Comparison of ENCODE assay signal across 16 cellular contexts in genomic region chr1:8965121-8965820, GRCh38. TPM values are rescaled to one million over a fixed set of nuclear protein-coding genes. Genes with fewer than 3 reads are reported as not detected.
DNase-seq lines count a peak whose midpoint lies in the region; ATAC-seq, FAIRE-seq and TF ChIP-seq lines count a peak whose summit lies in the region.
"Had no signal": no experiment of that assay in that cellular context is flagged by ENCODE, and none has a peak within 500 bp of the region (broad histone marks: within the 10 kb centered on the region; RNA-seq: fewer than 3 reads in every experiment).

No MANE protein-coding gene starts in this region.

- H3K4me3 ChIP-seq in K562: no peak overlapping the region
- H3K4me3 ChIP-seq in stomach: no peak overlapping the region
- H3K4me3 ChIP-seq: colonic mucosa had no signal

- no peaks in the 10 kb centered on the region for H3K27me3 Mint-ChIP-seq in T-helper 17 cell

- H3K27ac ChIP-seq in K562 (ENCODE audit: extremely low read depth, low read depth, low read length) (no peak overlapping the region), stomach (no peak overlapping the region)
- H3K27ac ChIP-seq: colonic mucosa had no signal

- CTCF ChIA-PET in K562 (lab: Yijun Ruan, JAX; ENCODE audit: low intra/inter-chr PET ratio): interaction anchor here (0.6 kb wide), 1 partner anchor 19 kb away, joined by 3 read pairs; no protein-coding TSS in a partner anchor

- peak; percentile 35 for DNase-seq in stimulated activated CD4-positive, alpha-beta T cell treated with anti-CD3 and anti-CD28 coated beads, Interleukin-15, amount 100 ng/mL, for 24 hours
- DNase-seq in stimulated activated CD4-positive, alpha-beta T cell treated with anti-CD3 and anti-CD28 coated beads, Interleukin-1b, Interleukin-23, amount 100 ng/mL, for 48 hours: no peak
- no peak for DNase-seq in T-helper 17 cell
- DNase-seq in K562 (ENCODE audit: extremely low read depth in 1 of 4, low spot score in 3 of 4): no peak
- no peak for DNase-seq in left colon
- no peak for DNase-seq in stomach
- DNase-seq: activated gamma-delta T cell treated with Interleukin-2 at 50 U/mL for 16 hours, colonic mucosa, endodermal cell, head of caudate nucleus, NCI-H1436, NCI-H526, SW 1271 had no signal

- intact Hi-C loops in K562 (cut with micrococcal nuclease): no loop called here
- intact Hi-C loops in left colon (cut with DNase I, micrococcal nuclease): no loop called here
- intact Hi-C loops in stomach (cut with DNase I; ENCODE audit: low total_unique reads): no loop called here

- H3K27ac Mint-ChIP-seq in T-helper 17 cell: peak overlapping the region; percentile 35
- H3K27ac Mint-ChIP-seq: endodermal cell had no signal

- no peaks in the 10 kb centered on the region for H3K9me1 ChIP-seq in K562 (ENCODE audit: control insufficient read depth, insufficient read depth, low read length)

- FAIRE-seq in K562 (lab: Jason Lieb, UNC): no peak
- FAIRE-seq: H1 had no signal

- in situ Hi-C loops in K562 (cut with MboI): no loop called here

- WGBS in K562 (ENCODE audit: insufficient coverage, low coverage, missing lambda C conversion rate): 17% methylated on average over 16 of the region's 16 CpGs
- 90 to 93% (median 91%) methylated on average over 16 of the region's 16 CpGs for whole genome bisulfite sequencing in stomach, 5 donors

- no TSS peak for BruUV-seq in K562 (replicated peaks; lab: Mats Ljungman, UMichigan)

- H3K9me3 ChIP-seq in T-helper 17 cell (ENCODE audit: control insufficient read depth, low read length, poor library complexity, severe bottlenecking) (no peaks in the 10 kb centered on the region), K562 (replicated peaks; ENCODE audit: control insufficient read depth, insufficient read depth, low read depth, low read length) (no peaks in the 10 kb centered on the region), stomach (no peaks in the 10 kb centered on the region)
- H3K9me3 ChIP-seq: colonic mucosa had no signal

- TF ChIP-seq EP300 in K562 (IDR thresholded peaks at IDR 0.05; ENCODE audit: low read length) (no peak), stomach (IDR thresholded peaks at IDR 0.05) (no peak)

- no peak for ATAC-seq in T-helper 17 cell
- ATAC-seq in K562: no peak
- ATAC-seq in left colon: no peak
- no peak for ATAC-seq in GM18511 (IDR thresholded peaks at IDR 0.05; ENCODE audit: unreplicated experiment)

- peaks cover 48% of the 10 kb centered on the region for H3K4me1 Mint-ChIP-seq in T-helper 17 cell

- TF ChIP-seq RAD21 in K562 (CRISPR knock-in tag; conservative IDR thresholded peaks at IDR 0.05 in 1 of 2, IDR thresholded peaks at IDR 0.05 in 1 of 2): no peak

- H3K27me3 ChIP-seq in K562 (ENCODE audit: control insufficient read depth in 2 of 2, insufficient read depth in 2 of 2, low read length in 2 of 2): peaks cover 33 to 62% of the 10 kb centered on the region in 2 experiments
- H3K27me3 ChIP-seq in stomach: no peaks in the 10 kb centered on the region
- H3K27me3 ChIP-seq: colonic mucosa had no signal

- H3K36me3 Mint-ChIP-seq in T-helper 17 cell (ENCODE audit: low read depth): peaks cover 12% of the 10 kb centered on the region

- H3K4me1 ChIP-seq in K562 (replicated peaks in 1 of 2; ENCODE audit: control insufficient read depth in 2 of 2, insufficient read depth in 2 of 2, low read length in 2 of 2): no peaks in the 10 kb centered on the region
- H3K4me1 ChIP-seq in stomach: no peaks in the 10 kb centered on the region
- H3K4me1 ChIP-seq: colonic mucosa had no signal

- no peak overlapping the region for H2AFZ ChIP-seq in K562 (ENCODE audit: low read depth, low read length)

- H3K4me3 Mint-ChIP-seq in T-helper 17 cell: peak overlapping the region; percentile 43
- H3K4me3 Mint-ChIP-seq: endodermal cell had no signal

- no peak overlapping the region for H3K9ac ChIP-seq in K562 (ENCODE audit: insufficient read depth in 1 of 2, low read depth in 2 of 2, low read length in 2 of 2)

- no peak for TF ChIP-seq CTCF in K562 (IDR thresholded peaks at IDR 0.05 in 2 of 3, conservative IDR thresholded peaks at IDR 0.05 in 1 of 3; ENCODE audit: insufficient read depth in 2 of 3, low read depth in 1 of 3, low read length in 3 of 3)
- no peak for TF ChIP-seq CTCF in stomach (IDR thresholded peaks at IDR 0.05)

- H4K20me1 ChIP-seq in K562 (replicated peaks; ENCODE audit: control insufficient read depth, insufficient read depth, low read length): no peaks in the 10 kb centered on the region

- POLR2A ChIA-PET in K562 (lab: Yijun Ruan, JAX): interaction anchor here (0.6 kb wide), 2 partner anchors 40 to 385 kb away, joined by 3 read pairs; no protein-coding TSS in a partner anchor

- H3K79me2 ChIP-seq in K562 (ENCODE audit: control insufficient read depth, insufficient read depth, low read length): no peaks in the 10 kb centered on the region

- no peak overlapping the region for H3K4me2 ChIP-seq in K562 (ENCODE audit: insufficient read depth, low read length)

- TF ChIP-seq POLR2A in K562 (conservative IDR thresholded peaks at IDR 0.05) (no peak), stomach (IDR thresholded peaks at IDR 0.05) (no peak)

- H3K36me3 ChIP-seq in K562 (ENCODE audit: control insufficient read depth, insufficient read depth, low read length): no peaks in the 10 kb centered on the region
- H3K36me3 ChIP-seq in stomach: no peaks in the 10 kb centered on the region
- H3K36me3 ChIP-seq: colonic mucosa had no signal

TF ChIP-seq in K562, 482 proteins besides CTCF, POLR2A, EP300 and RAD21:
- 0 out of 2 replicates have a peak, but pooled peaks have one; percentile 14 for TF ChIP-seq CEBPG (CRISPR knock-in tag; IDR thresholded peaks at IDR 0.05)
- peak; percentile 59 to 81 for TF ChIP-seq CEBPG (tag; conservative IDR thresholded peaks at IDR 0.05 in 1 of 2, IDR thresholded peaks at IDR 0.05 in 1 of 2)
- no peak for TF ChIP-seq XRCC4 (IDR thresholded peaks at IDR 0.05; ENCODE audit: extremely low read depth, insufficient read depth, insufficient read length)
- peak; percentile 52; the same call in 1 of the 2 replicates for TF ChIP-seq ATF3 (IDR thresholded peaks at IDR 0.05)
- no peak for TF ChIP-seq ATF3 (CRISPR knock-in tag; conservative IDR thresholded peaks at IDR 0.05)
- peak; percentile 46 for TF ChIP-seq CEBPB (tag; IDR thresholded peaks at IDR 0.05)

RNA-seq across cellular contexts. Expression of gene CA6, which starts 19.6 kb away (rescaled TPM):
- total RNA-seq in T-helper 17 cell: 1 to 10 TPM in 1 of 2 donors, not detected in 1; 1.6 TPM
- not detected in 2 replicates for total RNA-seq in K562 (2011; cell fraction: chromatin; rRNA removed; ENCODE audit: low replicate concordance)
- total RNA-seq in K562 (2011; cell fraction: nucleolus; rRNA removed): not detected in 2 replicates
- total RNA-seq in K562 (2011; cell fraction: nucleoplasm; rRNA removed): not detected in 2 replicates
- total RNA-seq in K562 (2014; rRNA removed): not detected in 2 replicates
- not detected in 2 replicates for total RNA-seq in K562 (2014; rRNA removed; fragmentation: Illumina TruSeq; extraction: Trizol)
- total RNA-seq in K562 (2015; rRNA removed; fragmentation: Illumina TruSeq; extraction: Trizol): not detected in 2 replicates
- not detected in 2 replicates for total RNA-seq in K562 (2021)
- not detected in 2 replicates for polyA plus RNA-seq in K562 (2011; rRNA removed)
- polyA plus RNA-seq in K562 (2011; cell fraction: cytosol; rRNA removed): not detected in 2 replicates
- not detected in 2 replicates for polyA plus RNA-seq in K562 (2011; cell fraction: nucleus; rRNA removed)
- not detected in 2 replicates for polyA plus RNA-seq in K562 (2012)
- polyA plus RNA-seq in K562 (2014; fragmentation: Illumina TruSeq; extraction: Trizol): not detected in 2 replicates
- not detected for polyA plus RNA-seq in K562 (2014; fragmentation: Nextera tagmentation; extraction: Ambion mirVana)
- polyA plus RNA-seq in K562 (2014; rRNA removed): not detected in 2 replicates
- not detected in 2 replicates for polyA minus RNA-seq in K562 (2011; rRNA and poly(A)+ RNA removed)
- polyA minus RNA-seq in K562 (2011; cell fraction: cytosol; rRNA and poly(A)+ RNA removed): not detected in 2 replicates
- not detected in 2 replicates for polyA minus RNA-seq in K562 (2011; cell fraction: nucleus; rRNA and poly(A)+ RNA removed)
- total RNA-seq in left colon: not detected
- total RNA-seq in stomach: not detected
- polyA plus RNA-seq in stomach: not detected
- total RNA-seq: colonic mucosa, endodermal cell, H1, liver had no signal
- polyA plus RNA-seq: H1, liver had no signal
